8 cellular contexts compared by ENCODE assay signal in genomic region chr5:132489051-132489770, GRCh38. TPM values are rescaled to one million over a fixed set of nuclear protein-coding genes. Genes with fewer than 3 reads are reported as not detected.
A peak's percentile ranks its signal among the peaks of the same experiment; 100 is the strongest.
DNase-seq lines count a peak whose midpoint lies in the region; TF ChIP-seq lines count a peak whose summit lies in the region.

No MANE protein-coding gene starts in this region.

- H3K4me3 ChIP-seq in foreskin fibroblast (ENCODE audit: low read depth in 1 of 2, low read length in 2 of 2) (peak overlapping the region; percentile 86 to 91), smooth muscle cell (peak overlapping the region; percentile 97)

- no peak overlapping the region for H3K27ac ChIP-seq in smooth muscle cell (ENCODE audit: low read depth)

- DNase-seq in HFFc6 (no peak), foreskin fibroblast (no peak), smooth muscle cell (lab: John Stamatoyannopoulos, UW; ENCODE audit: unreplicated experiment) (no peak), NCI-H446 treated with DMSO at 0.1 percent for 48 hours (lab: John Stamatoyannopoulos, UW) (no peak), AML-193 (lab: John Stamatoyannopoulos, UW) (no peak), DMS 273 (lab: John Stamatoyannopoulos, UW; ENCODE audit: unreplicated experiment) (no peak), hepatic stellate cell (ENCODE audit: low spot score) (no peak)
- peak; percentile 78 for DNase-seq in activated CD4-positive, alpha-beta T cell treated with anti-CD3 and anti-CD28 coated beads, Interleukin-2, amount 10 ng/mL, durations not matched to agents 24 days and 14 days

- WGBS in smooth muscle cell (ENCODE audit: low lambda C conversion rate) = 85% methylated on average over 10 of the region's 10 CpGs

- H3K9me3 ChIP-seq in smooth muscle cell (replicated peaks; ENCODE audit: low read depth) = no peaks in the 10 kb centered on the region

- intact Hi-C loops in activated CD4-positive, alpha-beta T cell treated with anti-CD3 and anti-CD28 coated beads, Interleukin-2, amount 10 ng/mL, durations not matched to agents 24 days and 14 days (cut with micrococcal nuclease) = loop anchor here (1.0 kb wide), 1 partner anchor 10 kb away; no protein-coding TSS in a partner anchor

- peak overlapping the region; percentile 92 for H3K4me3 Mint-ChIP-seq in HFFc6
- peak overlapping the region; percentile 99 for H3K4me3 Mint-ChIP-seq in activated CD4-positive, alpha-beta T cell treated with anti-CD3 and anti-CD28 coated beads, Interleukin-2, amount 10 ng/mL, durations not matched to agents 24 days and 14 days

- H3F3A ChIP-seq in smooth muscle cell (ENCODE audit: low read depth) = no peaks in the 10 kb centered on the region

- peaks cover 34% of the 10 kb centered on the region for H4K20me1 ChIP-seq in smooth muscle cell (ENCODE audit: low read depth)

- TF ChIP-seq CTCF in HFFc6 (IDR thresholded peaks at IDR 0.05) (no peak), foreskin fibroblast (IDR thresholded peaks at IDR 0.05; ENCODE audit: low read depth, low read length) (no peak), smooth muscle cell (IDR thresholded peaks at IDR 0.05; ENCODE audit: borderline replicate concordance, insufficient read depth, poor library complexity, severe bottlenecking) (no peak)

- peaks cover 27% of the 10 kb centered on the region for H3K4me1 Mint-ChIP-seq in HFFc6 (ENCODE audit: low read depth)
- peaks cover 70% of the 10 kb centered on the region for H3K4me1 Mint-ChIP-seq in activated CD4-positive, alpha-beta T cell treated with anti-CD3 and anti-CD28 coated beads, Interleukin-2, amount 10 ng/mL, durations not matched to agents 24 days and 14 days

- H3K27me3 Mint-ChIP-seq in HFFc6 (ENCODE audit: insufficient read depth) = peaks cover 2% of the 10 kb centered on the region
- H3K27me3 Mint-ChIP-seq in activated CD4-positive, alpha-beta T cell treated with anti-CD3 and anti-CD28 coated beads, Interleukin-2, amount 10 ng/mL, durations not matched to agents 24 days and 14 days = no peaks in the 10 kb centered on the region

- no peaks in the 10 kb centered on the region for H3K9me3 Mint-ChIP-seq in HFFc6
- H3K9me3 Mint-ChIP-seq in activated CD4-positive, alpha-beta T cell treated with anti-CD3 and anti-CD28 coated beads, Interleukin-2, amount 10 ng/mL, durations not matched to agents 24 days and 14 days = no peaks in the 10 kb centered on the region

- H3K27ac Mint-ChIP-seq in HFFc6 = peak overlapping the region; percentile 63
- H3K27ac Mint-ChIP-seq in activated CD4-positive, alpha-beta T cell treated with anti-CD3 and anti-CD28 coated beads, Interleukin-2, amount 10 ng/mL, durations not matched to agents 24 days and 14 days = peak overlapping the region; percentile 93

- H3K4me1 ChIP-seq in smooth muscle cell (ENCODE audit: low read depth) = peaks cover 5% of the 10 kb centered on the region

- H3K79me2 ChIP-seq in smooth muscle cell (ENCODE audit: low read depth) = peaks cover 7% of the 10 kb centered on the region

- H3K27me3 ChIP-seq in smooth muscle cell (ENCODE audit: low read depth) = no peaks in the 10 kb centered on the region

- H2AFZ ChIP-seq in smooth muscle cell (ENCODE audit: low read depth) = no peak overlapping the region

- H3K9ac ChIP-seq in smooth muscle cell (ENCODE audit: low read depth) = no peak overlapping the region

- no peaks in the 10 kb centered on the region for H3K36me3 ChIP-seq in smooth muscle cell (ENCODE audit: low read depth)

- H3K4me2 ChIP-seq in smooth muscle cell = peak overlapping the region; percentile 100

- H3K36me3 Mint-ChIP-seq in HFFc6 (ENCODE audit: low read depth) = peaks cover 23% of the 10 kb centered on the region
- peaks cover 57% of the 10 kb centered on the region for H3K36me3 Mint-ChIP-seq in activated CD4-positive, alpha-beta T cell treated with anti-CD3 and anti-CD28 coated beads, Interleukin-2, amount 10 ng/mL, durations not matched to agents 24 days and 14 days (ENCODE audit: low read depth)

RNA-seq across cellular contexts. Expression of gene IRF1, which starts 1.4 kb away (rescaled TPM):
- total RNA-seq in HFFc6 (2021; fragmentation: NEBNext Ultra II Directional; extraction: Animal tissue kit (Norgen Biotek cat#: 25700)) = 10 to 100 TPM in 5 of 6 experiments, 1 to 10 TPM in 1; 9.8 to 19.7 (median 17.3) TPM
- total RNA-seq in activated CD4-positive, alpha-beta T cell treated with anti-CD3 and anti-CD28 coated beads, Interleukin-2, amount 10 ng/mL, durations not matched to agents 24 days and 14 days = 167 and 181 TPM in 2 replicates
- total RNA-seq in smooth muscle cell = 15.7 and 18.0 TPM in 2 replicates
- polyA plus RNA-seq in smooth muscle cell = 19.1 and 25.5 TPM in 2 replicates

RNA-seq across cellular contexts. Expression of gene IL5, which starts 54.1 kb away (rescaled TPM):
- not detected for total RNA-seq in HFFc6 (2021; fragmentation: NEBNext Ultra II Directional; extraction: Animal tissue kit (Norgen Biotek cat#: 25700))
- total RNA-seq in activated CD4-positive, alpha-beta T cell treated with anti-CD3 and anti-CD28 coated beads, Interleukin-2, amount 10 ng/mL, durations not matched to agents 24 days and 14 days = 7.0 and 7.1 TPM in 2 replicates
- total RNA-seq in smooth muscle cell = not detected in 2 replicates
- not detected in 2 replicates for polyA plus RNA-seq in smooth muscle cell
